ENCODE assay signal across 15 cellular contexts in genomic region chr5:94174748-94175411, GRCh38.
DNase-seq lines count a peak whose midpoint lies in the region; TF ChIP-seq lines count a peak whose summit lies in the region.
"Had no signal": no experiment of that assay in that cellular context is flagged by ENCODE, and none has a peak within 500 bp of the region (broad histone marks: within the 10 kb centered on the region; RNA-seq: fewer than 3 reads in every experiment).

No MANE protein-coding gene starts in this region.

- no peak overlapping the region for H3K4me3 Mint-ChIP-seq in activated T-helper 2 cell treated with anti-CD3 and anti-CD28 coated beads, Interferon-gamma antibody, Interleukin-2, Interleukin-4, amounts not matched to agents 10 μg/mL and 5 μg/mL and 100 μg/mL, durations not matched to agents 14 hours and 24 hours and 36 hours (ENCODE audit: low read depth)

- H3K27me3 Mint-ChIP-seq in activated T-helper 2 cell treated with anti-CD3 and anti-CD28 coated beads, Interferon-gamma antibody, Interleukin-2, Interleukin-4, amounts not matched to agents 10 μg/mL and 5 μg/mL and 100 μg/mL, durations not matched to agents 14 hours and 24 hours and 36 hours (ENCODE audit: low read depth): peaks cover 3% of the 10 kb centered on the region
- H3K27me3 Mint-ChIP-seq: progenitor cell of endocrine pancreas had no signal

- no peak overlapping the region for H3K27ac ChIP-seq in dorsolateral prefrontal cortex
- H3K27ac ChIP-seq: ascending aorta, HL-60, SJCRH30 had no signal

- no peaks in the 10 kb centered on the region for H3K4me1 Mint-ChIP-seq in activated T-helper 2 cell treated with anti-CD3 and anti-CD28 coated beads, Interferon-gamma antibody, Interleukin-2, Interleukin-4, amounts not matched to agents 10 μg/mL and 5 μg/mL and 100 μg/mL, durations not matched to agents 14 hours and 24 hours and 36 hours (ENCODE audit: low read depth)

- intact Hi-C loops in dorsolateral prefrontal cortex (cut with DNase I): no loop called here
- intact Hi-C loops in activated T-helper 2 cell treated with anti-CD3 and anti-CD28 coated beads, Interferon-gamma antibody, Interleukin-2, Interleukin-4, amounts not matched to agents 10 μg/mL and 5 μg/mL and 100 μg/mL, durations not matched to agents 14 hours and 24 hours and 36 hours (cut with micrococcal nuclease): no loop called here

- H3K27me3 ChIP-seq in dorsolateral prefrontal cortex: no peaks in the 10 kb centered on the region
- H3K27me3 ChIP-seq: ascending aorta, SJCRH30 had no signal

- no peaks in the 10 kb centered on the region for H3K9me3 Mint-ChIP-seq in activated T-helper 2 cell treated with anti-CD3 and anti-CD28 coated beads, Interferon-gamma antibody, Interleukin-2, Interleukin-4, amounts not matched to agents 10 μg/mL and 5 μg/mL and 100 μg/mL, durations not matched to agents 14 hours and 24 hours and 36 hours

- H3K4me3 ChIP-seq in choroid plexus epithelial cell (ENCODE audit: low read depth, low read length): no peak overlapping the region
- no peak overlapping the region for H3K4me3 ChIP-seq in dorsolateral prefrontal cortex
- H3K4me3 ChIP-seq: ascending aorta, SJCRH30 had no signal

- H3K27ac Mint-ChIP-seq in activated T-helper 2 cell treated with anti-CD3 and anti-CD28 coated beads, Interferon-gamma antibody, Interleukin-2, Interleukin-4, amounts not matched to agents 10 μg/mL and 5 μg/mL and 100 μg/mL, durations not matched to agents 14 hours and 24 hours and 36 hours: no peak overlapping the region
- H3K27ac Mint-ChIP-seq: progenitor cell of endocrine pancreas had no signal

- TF ChIP-seq CTCF in choroid plexus epithelial cell (conservative IDR thresholded peaks at IDR 0.05; ENCODE audit: low read depth, low read length) (no peak), dorsolateral prefrontal cortex (IDR thresholded peaks at IDR 0.05 in 54 of 56, conservative IDR thresholded peaks at IDR 0.05 in 2 of 56; ENCODE audit: low read depth in 1 of 56, partially characterized antibody in 56 of 56) (no peak)

- DNase-seq in DMS53 (lab: John Stamatoyannopoulos, UW): peak; percentile 11
- peak; percentile 60 for DNase-seq in NCI-H2227 treated with DMSO at 0.1 percent for 48 hours (lab: John Stamatoyannopoulos, UW)
- DNase-seq in choroid plexus epithelial cell (ENCODE audit: low read depth): peak; percentile 53
- peak; percentile 19 for DNase-seq in non-pigmented ciliary epithelial cell (ENCODE audit: low read depth)
- no peak for DNase-seq in NCI-H1694 treated with DMSO at 0.1 percent for 48 hours (lab: John Stamatoyannopoulos, UW)
- DNase-seq in NCI-H128 (lab: John Stamatoyannopoulos, UW; ENCODE audit: unreplicated experiment): no peak
- DNase-seq in dorsolateral prefrontal cortex: no peak
- no peak for DNase-seq in activated T-helper 2 cell treated with anti-CD3 and anti-CD28 coated beads, Interferon-gamma antibody, Interleukin-2, Interleukin-4, amounts not matched to agents 10 μg/mL and 5 μg/mL and 100 μg/mL, durations not matched to agents 14 hours and 24 hours and 36 hours (ENCODE audit: low spot score)
- DNase-seq: C1 segment of cervical spinal cord; effector CD8-positive, alpha-beta T cell; GDM1; SJCRH30 had no signal

- no peaks in the 10 kb centered on the region for H3K36me3 Mint-ChIP-seq in activated T-helper 2 cell treated with anti-CD3 and anti-CD28 coated beads, Interferon-gamma antibody, Interleukin-2, Interleukin-4, amounts not matched to agents 10 μg/mL and 5 μg/mL and 100 μg/mL, durations not matched to agents 14 hours and 24 hours and 36 hours (ENCODE audit: low read depth)

Comparison
In these comparisons a context has a peak if more than half of its experiments do, and no peak if none do; other contexts are left out.
1. DNase-seq: peak in DMS53 (single experiment), NCI-H2227 treated with DMSO at 0.1 percent for 48 hours (single experiment), choroid plexus epithelial cell (single experiment) and non-pigmented ciliary epithelial cell (single experiment); none in NCI-H1694 treated with DMSO at 0.1 percent for 48 hours (single experiment), NCI-H128 (single experiment), dorsolateral prefrontal cortex (0 of 10) and activated T-helper 2 cell treated with anti-CD3 and anti-CD28 coated beads, Interferon-gamma antibody, Interleukin-2, Interleukin-4, amounts not matched to agents 10 μg/mL and 5 μg/mL and 100 μg/mL, durations not matched to agents 14 hours and 24 hours and 36 hours (single experiment).